In the genomic region with DNA sequence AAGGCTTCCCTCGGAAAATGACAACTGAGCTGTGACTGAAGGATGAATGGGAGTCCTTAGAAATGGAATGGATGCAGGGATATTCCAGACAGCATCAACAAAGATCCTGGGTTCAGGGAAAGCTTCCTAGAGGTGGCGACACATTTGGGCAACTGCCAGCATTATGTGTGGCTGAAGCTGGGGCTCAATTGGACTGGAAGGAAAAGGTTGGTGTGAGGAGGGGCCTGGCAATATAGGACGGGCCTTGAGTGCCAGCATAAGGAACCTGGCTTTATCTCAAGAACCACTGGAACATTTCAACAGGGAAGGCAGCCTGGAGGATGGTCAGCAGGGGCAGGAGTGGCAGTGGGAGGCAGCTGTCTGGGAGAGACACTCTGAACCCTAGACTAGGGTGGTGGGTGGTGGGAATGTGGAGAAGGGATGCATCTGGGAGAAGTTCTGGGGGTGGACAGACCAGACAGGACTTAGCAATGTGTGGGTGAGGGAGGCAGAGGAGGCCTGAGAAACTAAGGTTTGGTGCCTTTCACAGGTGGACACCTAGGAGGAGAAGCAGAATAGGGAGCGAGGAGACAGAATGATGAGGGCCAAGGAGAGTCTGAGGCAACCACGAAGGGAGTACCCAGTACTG, we compare ENCODE assay signal across 10 cellular contexts. TPM values are rescaled to one million over a fixed set of nuclear protein-coding genes. Genes with fewer than 3 reads are reported as not detected.
DNase-seq lines count a peak whose midpoint lies in the region; ATAC-seq and TF ChIP-seq lines count a peak whose summit lies in the region.
"Had no signal": no experiment of that assay in that cellular context is flagged by ENCODE, and none has a peak within 500 bp of the region (broad histone marks: within the 10 kb centered on the region; RNA-seq: fewer than 3 reads in every experiment).

No MANE protein-coding gene starts in this region.

- H3K27ac ChIP-seq in tibial nerve = peak overlapping the region in 3 of 4 donors; percentile 66 to 96 (median 72)

- H3K27me3 Mint-ChIP-seq in activated naive CD4-positive, alpha-beta T cell treated with anti-CD3 and anti-CD28 coated beads for 36 hours (ENCODE audit: low read depth) = no peaks in the 10 kb centered on the region
- no peaks in the 10 kb centered on the region for H3K27me3 Mint-ChIP-seq in activated T-helper 17 cell treated with anti-CD3 and anti-CD28 coated beads, Interleukin-2, amount 50 U/mL, for 72 hours
- H3K27me3 Mint-ChIP-seq in mesothelial cell of epicardium (ENCODE audit: low read depth) = no peaks in the 10 kb centered on the region

- H3K4me1 ChIP-seq in tibial nerve = peaks cover 0 to 83% (median 52%) of the 10 kb centered on the region in 4 donors

- H3K4me3 ChIP-seq in tibial nerve = no peak overlapping the region

- WGBS in tibial nerve, 2 donors = 70 to 72% methylated on average over 5 of the region's 5 CpGs

- H3K9me3 Mint-ChIP-seq in activated naive CD4-positive, alpha-beta T cell treated with anti-CD3 and anti-CD28 coated beads for 36 hours = no peaks in the 10 kb centered on the region
- no peaks in the 10 kb centered on the region for H3K9me3 Mint-ChIP-seq in activated T-helper 17 cell treated with anti-CD3 and anti-CD28 coated beads, Interleukin-2, amount 50 U/mL, for 72 hours
- H3K9me3 Mint-ChIP-seq in mesothelial cell of epicardium = no peaks in the 10 kb centered on the region

- H3K27me3 ChIP-seq in tibial nerve = no peaks in the 10 kb centered on the region

- H3K27ac Mint-ChIP-seq in activated naive CD4-positive, alpha-beta T cell treated with anti-CD3 and anti-CD28 coated beads for 36 hours = peak overlapping the region; percentile 92
- H3K27ac Mint-ChIP-seq in activated T-helper 17 cell treated with anti-CD3 and anti-CD28 coated beads, Interleukin-2, amount 50 U/mL, for 72 hours = peak overlapping the region; percentile 90
- peak overlapping the region; percentile 54 for H3K27ac Mint-ChIP-seq in mesothelial cell of epicardium

- CTCF ChIA-PET in activated naive CD4-positive, alpha-beta T cell treated with anti-CD3 and anti-CD28 coated beads for 36 hours (lab: Charles Lee) = interaction anchor here (0.6 to 8.8 kb wide), 2 partner anchors 11 to 34 kb away, joined by 5 to 210 read pairs; a partner anchor contains a TSS

- H3K4me3 Mint-ChIP-seq in activated naive CD4-positive, alpha-beta T cell treated with anti-CD3 and anti-CD28 coated beads for 36 hours = no peak overlapping the region
- peak overlapping the region; percentile 91 for H3K4me3 Mint-ChIP-seq in activated T-helper 17 cell treated with anti-CD3 and anti-CD28 coated beads, Interleukin-2, amount 50 U/mL, for 72 hours
- no peak overlapping the region for H3K4me3 Mint-ChIP-seq in mesothelial cell of epicardium

- H3K9me3 ChIP-seq in tibial nerve = no peaks in the 10 kb centered on the region

- no peak for DNase-seq in activated naive CD4-positive, alpha-beta T cell treated with anti-CD3 and anti-CD28 coated beads for 36 hours
- no peak for DNase-seq in activated naive CD4-positive, alpha-beta T cell (lab: John Stamatoyannopoulos, UW)
- DNase-seq in mesothelial cell of epicardium (ENCODE audit: low spot score in 2 of 2, unreplicated experiment in 2 of 2) = no peak
- no peak for DNase-seq in tibial nerve (ENCODE audit: low spot score in 2 of 2)
- DNase-seq in GM19238 (ENCODE audit: insufficient read length, low spot score) = no peak
- DNase-seq: hippocampal formation had no signal

- peaks cover 85% of the 10 kb centered on the region for H3K4me1 Mint-ChIP-seq in activated naive CD4-positive, alpha-beta T cell treated with anti-CD3 and anti-CD28 coated beads for 36 hours (ENCODE audit: low read depth)
- peaks cover 50% of the 10 kb centered on the region for H3K4me1 Mint-ChIP-seq in activated T-helper 17 cell treated with anti-CD3 and anti-CD28 coated beads, Interleukin-2, amount 50 U/mL, for 72 hours
- peaks cover 28% of the 10 kb centered on the region for H3K4me1 Mint-ChIP-seq in mesothelial cell of epicardium

- TF ChIP-seq POLR2A in tibial nerve (IDR thresholded peaks at IDR 0.05) = no peak

- intact Hi-C loops in activated naive CD4-positive, alpha-beta T cell treated with anti-CD3 and anti-CD28 coated beads for 36 hours (cut with micrococcal nuclease) = loop anchor here (5.0 kb wide), 1 partner anchor 156 kb away; no protein-coding TSS in a partner anchor

- peaks cover 22% of the 10 kb centered on the region for H3K36me3 Mint-ChIP-seq in activated naive CD4-positive, alpha-beta T cell treated with anti-CD3 and anti-CD28 coated beads for 36 hours (ENCODE audit: low read depth)
- H3K36me3 Mint-ChIP-seq in activated T-helper 17 cell treated with anti-CD3 and anti-CD28 coated beads, Interleukin-2, amount 50 U/mL, for 72 hours (ENCODE audit: low read depth) = peaks cover 71% of the 10 kb centered on the region
- H3K36me3 Mint-ChIP-seq in mesothelial cell of epicardium = peaks cover 1% of the 10 kb centered on the region

- ATAC-seq in activated T-helper 17 cell treated with anti-CD3 and anti-CD28 coated beads, Interleukin-2, amount 50 U/mL, for 72 hours (replicated peaks) = no peak
- ATAC-seq in HG03025 (IDR thresholded peaks at IDR 0.05; ENCODE audit: low FRiP score, unreplicated experiment) = no peak
- no peak for ATAC-seq in GM18502 (IDR thresholded peaks at IDR 0.05; ENCODE audit: poor library complexity, unreplicated experiment)

- H3K36me3 ChIP-seq in tibial nerve = peaks cover 0 to 8% (median 0%) of the 10 kb centered on the region in 3 donors

- TF ChIP-seq CTCF in mesothelial cell of epicardium (IDR thresholded peaks at IDR 0.05; ENCODE audit: unreplicated experiment) (no peak), tibial nerve (IDR thresholded peaks at IDR 0.05) (no peak)

- TF ChIP-seq EP300 in tibial nerve (IDR thresholded peaks at IDR 0.05) = no peak

RNA-seq across cellular contexts. Expression of a gene that starts 3.5 kb away (rescaled TPM):
- total RNA-seq in activated naive CD4-positive, alpha-beta T cell treated with anti-CD3 and anti-CD28 coated beads for 36 hours = 100 to 1,000 TPM; 130 to 132 TPM
- total RNA-seq in activated T-helper 17 cell treated with anti-CD3 and anti-CD28 coated beads, Interleukin-2, amount 50 U/mL, for 72 hours = 100 to 1,000 TPM; 258 to 280 TPM
- total RNA-seq in mesothelial cell of epicardium = 35.6 to 37.4 TPM (median 36.3 TPM) in 3 replicates
- 10 to 100 TPM; 49.6 to 97.2 (median 56.0) TPM for total RNA-seq in tibial nerve

RNA-seq across cellular contexts. Expression of a gene that starts 23.1 kb away (rescaled TPM):
- total RNA-seq in activated naive CD4-positive, alpha-beta T cell treated with anti-CD3 and anti-CD28 coated beads for 36 hours = 10 to 100 TPM; 26.4 to 26.9 TPM
- total RNA-seq in activated T-helper 17 cell treated with anti-CD3 and anti-CD28 coated beads, Interleukin-2, amount 50 U/mL, for 72 hours = 10 to 100 TPM; 17.9 to 23.2 TPM
- 28.3 to 29.6 TPM (median 29.6 TPM) in 3 replicates for total RNA-seq in mesothelial cell of epicardium
- 10 to 100 TPM; 13.8 to 48.3 (median 19.7) TPM for total RNA-seq in tibial nerve

RNA-seq across cellular contexts. Expression of a gene that starts 34.4 kb away (rescaled TPM):
- total RNA-seq in activated naive CD4-positive, alpha-beta T cell treated with anti-CD3 and anti-CD28 coated beads for 36 hours = 100 to 1,000 TPM; 129 to 141 TPM
- 100 to 1,000 TPM; 218 to 542 TPM for total RNA-seq in activated T-helper 17 cell treated with anti-CD3 and anti-CD28 coated beads, Interleukin-2, amount 50 U/mL, for 72 hours
- 1.1 to 1.9 TPM (median 1.6 TPM) in 3 replicates for total RNA-seq in mesothelial cell of epicardium
- total RNA-seq in tibial nerve = 1 to 10 TPM in 1 of 4 donors, not detected in 3; 4.8 TPM
- total RNA-seq: cerebellum had no signal

RNA-seq across cellular contexts. Expression of a gene that starts 49.3 kb away (rescaled TPM):
- 10 to 100 TPM; 45.7 to 47.0 TPM for total RNA-seq in activated naive CD4-positive, alpha-beta T cell treated with anti-CD3 and anti-CD28 coated beads for 36 hours
- total RNA-seq in activated T-helper 17 cell treated with anti-CD3 and anti-CD28 coated beads, Interleukin-2, amount 50 U/mL, for 72 hours = 10 to 100 TPM; 34.8 to 37.7 TPM
- total RNA-seq in mesothelial cell of epicardium (18.2 to 22.7 TPM (median 20.3 TPM) in 3 replicates), tibial nerve (10 to 100 TPM; 14.9 to 23.7 (median 20.0) TPM)

Comparison
In these comparisons a context has a peak if more than half of its experiments do, and no peak if none do; other contexts are left out.
1. RNA of a gene that starts 34.4 kb away (total RNA-seq): 218 to 542 TPM in activated T-helper 17 cell treated with anti-CD3 and anti-CD28 coated beads, Interleukin-2, amount 50 U/mL, for 72 hours and 129 to 141 TPM in activated naive CD4-positive, alpha-beta T cell treated with anti-CD3 and anti-CD28 coated beads for 36 hours; 1.1 to 1.9 TPM in mesothelial cell of epicardium and 4.8 TPM in tibial nerve; every median in the first group is over 10 times any median in the second.
2. Peak in every context shown above with its lines, with median percentiles within 50 percentile points of each other: H3K27ac Mint-ChIP-seq.